11 cellular contexts compared by ENCODE assay signal in genomic region chr1:54122131-54122751, GRCh38. TPM values are rescaled to one million over a fixed set of nuclear protein-coding genes. Genes with fewer than 3 reads are reported as not detected.
DNase-seq lines count a peak whose midpoint lies in the region; ATAC-seq and TF ChIP-seq lines count a peak whose summit lies in the region.
"Had no signal": no experiment of that assay in that cellular context is flagged by ENCODE, and none has a peak within 500 bp of the region (broad histone marks: within the 10 kb centered on the region; RNA-seq: fewer than 3 reads in every experiment).

No MANE protein-coding gene starts in this region.

- H3K36me3 Mint-ChIP-seq in activated T-cell treated with anti-CD3 and anti-CD28 coated beads, Interleukin-2, amount 50 U/mL, for 4 hours (ENCODE audit: insufficient read depth): no peaks in the 10 kb centered on the region
- H3K36me3 Mint-ChIP-seq in activated T-cell treated with anti-CD3 and anti-CD28 coated beads, Interleukin-2, amount 50 U/mL, for 72 hours (ENCODE audit: insufficient read depth in 2 of 2): no peaks in the 10 kb centered on the region
- H3K36me3 Mint-ChIP-seq in T-helper 17 cell (ENCODE audit: low read depth): no peaks in the 10 kb centered on the region

- H3K27me3 ChIP-seq in suprapubic skin: no peaks in the 10 kb centered on the region

- no peaks in the 10 kb centered on the region for H3K9me3 ChIP-seq in T-helper 17 cell (ENCODE audit: control insufficient read depth, low read length, poor library complexity, severe bottlenecking)
- H3K9me3 ChIP-seq in suprapubic skin: no peaks in the 10 kb centered on the region

- WGBS in suprapubic skin: 68% methylated on average over 7 of the region's 14 CpGs

- peak overlapping the region; percentile 31 for H3K4me3 ChIP-seq in suprapubic skin
- H3K4me3 ChIP-seq: lung had no signal

- peak overlapping the region; percentile 26 for H3K4me3 Mint-ChIP-seq in activated T-cell treated with anti-CD3 and anti-CD28 coated beads, Interleukin-2, amount 50 U/mL, for 4 hours
- peak overlapping the region in 1 of 2 donors; percentile 71 for H3K4me3 Mint-ChIP-seq in activated T-cell treated with anti-CD3 and anti-CD28 coated beads, Interleukin-2, amount 50 U/mL, for 72 hours
- H3K4me3 Mint-ChIP-seq in T-helper 17 cell: peak overlapping the region; percentile 21

- ATAC-seq in activated T-cell treated with anti-CD3 and anti-CD28 coated beads, Interleukin-2, amount 50 U/mL, for 4 hours: no peak
- no peak for ATAC-seq in activated T-cell treated with anti-CD3 and anti-CD28 coated beads, Interleukin-2, amount 50 U/mL, for 72 hours (replicated peaks in 1 of 2)
- no peak for ATAC-seq in T-helper 17 cell

- no peak for TF ChIP-seq POLR2A in suprapubic skin (IDR thresholded peaks at IDR 0.05)

- H3K9me3 Mint-ChIP-seq in activated T-cell treated with anti-CD3 and anti-CD28 coated beads, Interleukin-2, amount 50 U/mL, for 4 hours: no peaks in the 10 kb centered on the region
- H3K9me3 Mint-ChIP-seq in activated T-cell treated with anti-CD3 and anti-CD28 coated beads, Interleukin-2, amount 50 U/mL, for 72 hours: no peaks in the 10 kb centered on the region

- peaks cover 7% of the 10 kb centered on the region for H3K27me3 Mint-ChIP-seq in activated T-cell treated with anti-CD3 and anti-CD28 coated beads, Interleukin-2, amount 50 U/mL, for 4 hours (ENCODE audit: low read depth)
- no peaks in the 10 kb centered on the region for H3K27me3 Mint-ChIP-seq in activated T-cell treated with anti-CD3 and anti-CD28 coated beads, Interleukin-2, amount 50 U/mL, for 72 hours (ENCODE audit: low read depth)
- H3K27me3 Mint-ChIP-seq in T-helper 17 cell: peaks cover 2% of the 10 kb centered on the region

- no peak for TF ChIP-seq EP300 in suprapubic skin (IDR thresholded peaks at IDR 0.05)

- no peak overlapping the region for H3K27ac Mint-ChIP-seq in activated T-cell treated with anti-CD3 and anti-CD28 coated beads, Interleukin-2, amount 50 U/mL, for 72 hours
- peak overlapping the region; percentile 54 for H3K27ac Mint-ChIP-seq in T-helper 17 cell

- TF ChIP-seq CTCF in suprapubic skin (IDR thresholded peaks at IDR 0.05): no peak

- H3K27ac ChIP-seq in suprapubic skin: no peak overlapping the region
- H3K27ac ChIP-seq: KMS-11 had no signal

- DNase-seq in activated T-cell treated with anti-CD3 and anti-CD28 coated beads, Interleukin-2, amount 50 U/mL, for 4 hours: no peak
- DNase-seq in activated T-cell treated with anti-CD3 and anti-CD28 coated beads, Interleukin-2, amount 50 U/mL, for 72 hours: no peak
- DNase-seq in T-helper 17 cell (no peak), mesenteric fat pad (ENCODE audit: low spot score) (peak; percentile 67), suprapubic skin (ENCODE audit: low spot score in 2 of 2) (no peak), SW 1271 (lab: John Stamatoyannopoulos, UW) (no peak), mucosa of gallbladder (ENCODE audit: low spot score) (no peak), SIG-M5 treated with dmso at 0.1 percent for 504 hours (lab: John Stamatoyannopoulos, UW; ENCODE audit: unreplicated experiment) (no peak)

- peaks cover 13% of the 10 kb centered on the region for H3K4me1 ChIP-seq in suprapubic skin

- H3K36me3 ChIP-seq in suprapubic skin: no peaks in the 10 kb centered on the region

- H3K4me1 Mint-ChIP-seq in activated T-cell treated with anti-CD3 and anti-CD28 coated beads, Interleukin-2, amount 50 U/mL, for 4 hours (ENCODE audit: low read depth): peaks cover 8% of the 10 kb centered on the region
- peaks cover 4% of the 10 kb centered on the region for H3K4me1 Mint-ChIP-seq in activated T-cell treated with anti-CD3 and anti-CD28 coated beads, Interleukin-2, amount 50 U/mL, for 72 hours (ENCODE audit: low read depth)
- peaks cover 3% of the 10 kb centered on the region for H3K4me1 Mint-ChIP-seq in T-helper 17 cell

RNA-seq across cellular contexts. Expression of gene CDCP2, which starts 30.6 kb away (rescaled TPM):
- not detected for total RNA-seq in activated T-cell treated with anti-CD3 and anti-CD28 coated beads, Interleukin-2, amount 50 U/mL, for 4 hours
- total RNA-seq in activated T-cell treated with anti-CD3 and anti-CD28 coated beads, Interleukin-2, amount 50 U/mL, for 72 hours: not detected
- total RNA-seq in T-helper 17 cell (not detected), mesenteric fat pad (0.19 TPM), suprapubic skin (not detected), mucosa of gallbladder (not detected)
- total RNA-seq: Right ventricle myocardium inferior had no signal
